In genomic region chr4:176387571-176387970, GRCh38 we compare ENCODE assay signal across 32 cellular contexts.
DNase-seq lines count a peak whose midpoint lies in the region; ATAC-seq and TF ChIP-seq lines count a peak whose summit lies in the region.
"Had no signal": no experiment of that assay in that cellular context is flagged by ENCODE, and none has a peak within 500 bp of the region (broad histone marks: within the 10 kb centered on the region; RNA-seq: fewer than 3 reads in every experiment).

No MANE protein-coding gene starts in this region.

- no peaks in the 10 kb centered on the region for H3K9me3 Mint-ChIP-seq in activated T-cell treated with anti-CD3 and anti-CD28 coated beads, Interleukin-2, amount 50 U/mL, for 72 hours
- H3K9me3 Mint-ChIP-seq: activated naive CD4-positive, alpha-beta T cell treated with anti-CD3 and anti-CD28 coated beads, Interleukin-2, amount 10 ng/mL, durations not matched to agents 7 days and 5 days; activated T-cell treated with anti-CD3 and anti-CD28 coated beads, Interleukin-2, amount 50 U/mL, for 4 hours; stimulated activated memory B cell treated with anti-CD40 and anti-IgM and Interleukin-4, amounts not matched to agents 10 μg/mL and 1 μg/mL and 100 μg/mL, for 72 hours; T-cell had no signal

- no peak for TF ChIP-seq CTCF in upper lobe of right lung (IDR thresholded peaks at IDR 0.05)

- H3K27ac ChIP-seq in upper lobe of right lung, result no peak overlapping the region
- H3K27ac ChIP-seq: epithelial cell of prostate, Peyer's patch, SJCRH30, spleen, suprapubic skin had no signal

- H3K4me1 Mint-ChIP-seq in activated T-cell treated with anti-CD3 and anti-CD28 coated beads, Interleukin-2, amount 50 U/mL, for 72 hours (ENCODE audit: low read depth), result no peaks in the 10 kb centered on the region
- H3K4me1 Mint-ChIP-seq: activated naive CD4-positive, alpha-beta T cell treated with anti-CD3 and anti-CD28 coated beads, Interleukin-2, amount 10 ng/mL, durations not matched to agents 7 days and 5 days; B cell; naive thymus-derived CD8-positive, alpha-beta T cell; stimulated activated memory B cell treated with anti-CD40 and anti-IgM and Interleukin-4, amounts not matched to agents 10 μg/mL and 1 μg/mL and 100 μg/mL, for 72 hours; T-cell had no signal

- H3K27me3 Mint-ChIP-seq in activated T-cell treated with anti-CD3 and anti-CD28 coated beads, Interleukin-2, amount 50 U/mL, for 72 hours (ENCODE audit: low read depth), result peaks cover 10% of the 10 kb centered on the region
- H3K27me3 Mint-ChIP-seq: activated naive CD4-positive, alpha-beta T cell treated with anti-CD3 and anti-CD28 coated beads, Interleukin-2, amount 10 ng/mL, durations not matched to agents 7 days and 5 days; stimulated activated memory B cell treated with anti-CD40 and anti-IgM and Interleukin-4, amounts not matched to agents 10 μg/mL and 1 μg/mL and 100 μg/mL, for 72 hours had no signal

- no peak for ATAC-seq in activated T-cell treated with anti-CD3 and anti-CD28 coated beads, Interleukin-2, amount 50 U/mL, for 72 hours (replicated peaks in 1 of 2)
- ATAC-seq in upper lobe of right lung, result no peak
- ATAC-seq: activated T-cell treated with anti-CD3 and anti-CD28 coated beads, Interleukin-2, amount 50 U/mL, for 4 hours; naive thymus-derived CD8-positive, alpha-beta T cell; stimulated activated memory B cell treated with anti-CD40 and anti-IgM and Interleukin-4, amounts not matched to agents 10 μg/mL and 1 μg/mL and 100 μg/mL, for 72 hours; T-cell had no signal

- H3K36me3 Mint-ChIP-seq in activated T-cell treated with anti-CD3 and anti-CD28 coated beads, Interleukin-2, amount 50 U/mL, for 72 hours (ENCODE audit: insufficient read depth in 2 of 2), result no peaks in the 10 kb centered on the region
- H3K36me3 Mint-ChIP-seq: activated naive CD4-positive, alpha-beta T cell treated with anti-CD3 and anti-CD28 coated beads, Interleukin-2, amount 10 ng/mL, durations not matched to agents 7 days and 5 days; naive thymus-derived CD8-positive, alpha-beta T cell; stimulated activated memory B cell treated with anti-CD40 and anti-IgM and Interleukin-4, amounts not matched to agents 10 μg/mL and 1 μg/mL and 100 μg/mL, for 72 hours; T-cell had no signal

- H3K27me3 ChIP-seq in upper lobe of right lung, result no peaks in the 10 kb centered on the region
- H3K27me3 ChIP-seq: Peyer's patch, SJCRH30, spleen, suprapubic skin had no signal

- H3K4me3 Mint-ChIP-seq in activated T-cell treated with anti-CD3 and anti-CD28 coated beads, Interleukin-2, amount 50 U/mL, for 72 hours, result no peak overlapping the region
- H3K4me3 Mint-ChIP-seq: activated naive CD4-positive, alpha-beta T cell treated with anti-CD3 and anti-CD28 coated beads, Interleukin-2, amount 10 ng/mL, durations not matched to agents 7 days and 5 days; activated T-cell treated with anti-CD3 and anti-CD28 coated beads, Interleukin-2, amount 50 U/mL, for 4 hours; B cell; naive thymus-derived CD8-positive, alpha-beta T cell; stimulated activated memory B cell treated with anti-CD40 and anti-IgM and Interleukin-4, amounts not matched to agents 10 μg/mL and 1 μg/mL and 100 μg/mL, for 72 hours; T-cell had no signal

- peak overlapping the region; percentile 26 for H3K27ac Mint-ChIP-seq in activated T-cell treated with anti-CD3 and anti-CD28 coated beads, Interleukin-2, amount 50 U/mL, for 72 hours
- H3K27ac Mint-ChIP-seq: activated naive CD4-positive, alpha-beta T cell treated with anti-CD3 and anti-CD28 coated beads, Interleukin-2, amount 10 ng/mL, durations not matched to agents 7 days and 5 days; B cell; naive thymus-derived CD8-positive, alpha-beta T cell; stimulated activated memory B cell treated with anti-CD40 and anti-IgM and Interleukin-4, amounts not matched to agents 10 μg/mL and 1 μg/mL and 100 μg/mL, for 72 hours; T-cell had no signal

- no peaks in the 10 kb centered on the region for H3K36me3 ChIP-seq in upper lobe of right lung
- H3K36me3 ChIP-seq: Peyer's patch, SJCRH30, spleen, suprapubic skin had no signal

- H3K4me3 ChIP-seq in upper lobe of right lung, result no peak overlapping the region
- H3K4me3 ChIP-seq: Peyer's patch, SJCRH30, spleen, suprapubic skin had no signal

- DNase-seq in activated T-cell treated with anti-CD3 and anti-CD28 coated beads, Interleukin-2, amount 50 U/mL, for 72 hours, result no peak
- DNase-seq in activated T-cell treated with anti-CD3 and anti-CD28 coated beads, Interleukin-2, amount 50 U/mL, for 48 hours, result no peak
- peak; percentile 18 for DNase-seq in NCI-H748 treated with DMSO at 0.1 percent for 48 hours (lab: John Stamatoyannopoulos, UW)
- peak; percentile 67 for DNase-seq in fibroblast of gingiva (ENCODE audit: low read depth)
- peak; percentile 65 for DNase-seq in smooth muscle cell of the brain vasculature (ENCODE audit: low read depth, low spot score)
- no peak for DNase-seq in upper lobe of right lung
- no peak for DNase-seq in NCI-H146 treated with DMSO at 0.1 percent for 48 hours (lab: John Stamatoyannopoulos, UW; ENCODE audit: unreplicated experiment)
- no peak for DNase-seq in HuH-7 (ENCODE audit: low spot score)
- DNase-seq: 8988T; activated CD4-positive, alpha-beta T cell treated with anti-CD3 and anti-CD28 coated beads for 1 hour; activated naive CD4-positive, alpha-beta T cell treated with anti-CD3 and anti-CD28 coated beads, Interleukin-2, amount 10 ng/mL, durations not matched to agents 7 days and 5 days; activated T-cell treated with anti-CD3 and anti-CD28 coated beads, Interleukin-2, amount 50 U/mL, for 4 hours; aorta; cerebellar nuclear complex; DMS53; islet precursor cell; midbrain; naive thymus-derived CD8-positive, alpha-beta T cell; NCI-H1105; NCI-H2107; NCI-H510A; occipital lobe; Peyer's patch; retina; spleen; stimulated activated CD4-positive, alpha-beta T cell treated with anti-CD3 and anti-CD28 coated beads, Interleukin-4, amount 100 ng/mL, for 1 hour; T-cell had no signal

- intact Hi-C loops in upper lobe of right lung (cut with DNase I), result loop anchor here (10.0 kb wide), 1 partner anchor 657 kb away; no protein-coding TSS in a partner anchor

- no peaks in the 10 kb centered on the region for H3K4me1 ChIP-seq in upper lobe of right lung
- H3K4me1 ChIP-seq: Peyer's patch, SJCRH30, spleen, suprapubic skin had no signal

- H3K9me3 ChIP-seq in upper lobe of right lung, result no peaks in the 10 kb centered on the region
- H3K9me3 ChIP-seq: Peyer's patch, SJCRH30, spleen, suprapubic skin had no signal

Comparison
In these comparisons a context has a peak if more than half of its experiments do, and no peak if none do; other contexts are left out.
1. DNase-seq: peak in NCI-H748 treated with DMSO at 0.1 percent for 48 hours (single experiment), fibroblast of gingiva (single experiment) and smooth muscle cell of the brain vasculature (single experiment); none in activated T-cell treated with anti-CD3 and anti-CD28 coated beads, Interleukin-2, amount 50 U/mL, for 72 hours (0 of 2), activated T-cell treated with anti-CD3 and anti-CD28 coated beads, Interleukin-2, amount 50 U/mL, for 48 hours (0 of 2), upper lobe of right lung (single experiment), NCI-H146 treated with DMSO at 0.1 percent for 48 hours (single experiment) and HuH-7 (single experiment).